In the genomic region with DNA sequence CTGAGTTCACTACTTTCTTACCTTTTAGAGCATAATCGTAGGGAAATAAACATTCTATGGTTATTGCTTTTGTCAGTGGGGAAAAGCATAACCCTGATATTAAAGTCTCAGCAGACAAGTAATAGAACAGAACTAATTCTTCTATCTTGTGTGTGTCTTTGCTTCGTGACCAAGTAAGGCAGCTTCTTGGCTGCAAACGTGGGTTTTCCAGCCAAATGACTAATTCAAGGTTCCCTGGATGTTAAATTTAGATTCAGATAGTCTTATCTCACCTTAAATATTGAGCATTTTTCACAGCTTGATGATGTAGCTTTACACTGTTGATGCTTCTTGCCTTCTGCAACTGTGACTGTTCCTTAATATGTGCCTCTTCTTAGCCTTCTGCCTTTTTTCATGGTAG, we compare ENCODE assay signal across 15 cellular contexts.
DNase-seq lines count a peak whose midpoint lies in the region; ATAC-seq, FAIRE-seq and TF ChIP-seq lines count a peak whose summit lies in the region.
"Had no signal": no experiment of that assay in that cellular context is flagged by ENCODE, and none has a peak within 500 bp of the region (broad histone marks: within the 10 kb centered on the region; RNA-seq: fewer than 3 reads in every experiment).

No MANE protein-coding gene starts in this region.

- peaks cover under 1% of the 10 kb centered on the region for H3K36me3 Mint-ChIP-seq in astrocyte (ENCODE audit: low read depth, unreplicated experiment)
- H3K36me3 Mint-ChIP-seq in stimulated activated naive B cell treated with anti-CD40 and anti-IgM and Interleukin-4, amounts not matched to agents 10 μg/mL and 1 μg/mL and 100 μg/mL, for 72 hours = peaks cover 18 to 26% of the 10 kb centered on the region in 2 donors

- no peak overlapping the region for H2AFZ ChIP-seq in GM23248
- H2AFZ ChIP-seq in astrocyte (ENCODE audit: low read depth, low read length) = no peak overlapping the region

- H3K4me1 Mint-ChIP-seq in astrocyte (ENCODE audit: low read depth, unreplicated experiment) = peaks cover 18% of the 10 kb centered on the region
- H3K4me1 Mint-ChIP-seq in stimulated activated naive B cell treated with anti-CD40 and anti-IgM and Interleukin-4, amounts not matched to agents 10 μg/mL and 1 μg/mL and 100 μg/mL, for 72 hours = peaks cover 3 to 19% of the 10 kb centered on the region in 2 donors

- H3K27ac ChIP-seq in GM23248 (no peak overlapping the region), astrocyte (ENCODE audit: low read depth, low read length) (peak overlapping the region; percentile 57), gastroesophageal sphincter (peak overlapping the region in 3 of 4 donors; percentile 38 to 55 (median 47)), rectal smooth muscle tissue (ENCODE audit: low read depth, low read length) (peak overlapping the region; percentile 63)
- H3K27ac ChIP-seq: WERI-Rb-1 had no signal

- in situ Hi-C loops in GM23248 (cut with MboI) = no loop called here
- in situ Hi-C loops in HAP-1 (cut with MboI; ENCODE audit: low sequenced_read_pairs) = no loop called here

- H3K4me1 ChIP-seq in GM23248 (ENCODE audit: insufficient read depth) = peaks cover 15% of the 10 kb centered on the region
- H3K4me1 ChIP-seq in astrocyte (ENCODE audit: insufficient read depth, low read length) = peaks cover 18% of the 10 kb centered on the region
- peaks cover 4 to 42% (median 6%) of the 10 kb centered on the region in 3 donors for H3K4me1 ChIP-seq in gastroesophageal sphincter
- H3K4me1 ChIP-seq in rectal smooth muscle tissue (ENCODE audit: control insufficient read depth, insufficient read depth, low read length) = peaks cover 15% of the 10 kb centered on the region
- no peaks in the 10 kb centered on the region; the same call in 1 of the 2 replicates for H3K4me1 ChIP-seq in HAP-1

- H3K9me3 ChIP-seq in GM23248 (ENCODE audit: low read depth) = no peaks in the 10 kb centered on the region
- no peaks in the 10 kb centered on the region for H3K9me3 ChIP-seq in astrocyte (ENCODE audit: insufficient read depth, low read depth, low read length)
- no peaks in the 10 kb centered on the region for H3K9me3 ChIP-seq in gastroesophageal sphincter
- H3K9me3 ChIP-seq in HAP-1 = no peaks in the 10 kb centered on the region
- H3K9me3 ChIP-seq: BE2C, transverse colon had no signal

- no peak for ATAC-seq in gastroesophageal sphincter
- ATAC-seq in stimulated activated naive B cell treated with anti-CD40 and anti-IgM and Interleukin-4, amounts not matched to agents 10 μg/mL and 1 μg/mL and 100 μg/mL, for 72 hours (replicated peaks) = no peak

- H3K4me3 Mint-ChIP-seq in astrocyte (ENCODE audit: unreplicated experiment) = no peak overlapping the region
- H3K4me3 Mint-ChIP-seq in stimulated activated naive B cell treated with anti-CD40 and anti-IgM and Interleukin-4, amounts not matched to agents 10 μg/mL and 1 μg/mL and 100 μg/mL, for 72 hours = no peak overlapping the region

- no peak for TF ChIP-seq POLR2A in gastroesophageal sphincter (IDR thresholded peaks at IDR 0.05)

- WGBS in GM23248 (ENCODE audit: low coverage in 1 of 2, low lambda C conversion rate in 2 of 2, missing lambda C conversion rate in 2 of 2), 2 experiments = 72 to 73% methylated on average over 3 of the region's 3 CpGs
- 20 to 23% methylated on average over 3 of the region's 3 CpGs for WGBS in gastroesophageal sphincter (ENCODE audit: low coverage in 1 of 2), 2 donors

- H3K79me2 ChIP-seq in GM23248 (ENCODE audit: insufficient read depth) (no peaks in the 10 kb centered on the region; the same call in 1 of the 2 replicates), astrocyte (ENCODE audit: insufficient read depth, low read length) (no peaks in the 10 kb centered on the region)

- H3K9me3 Mint-ChIP-seq in astrocyte (ENCODE audit: unreplicated experiment) = no peaks in the 10 kb centered on the region
- H3K9me3 Mint-ChIP-seq in stimulated activated naive B cell treated with anti-CD40 and anti-IgM and Interleukin-4, amounts not matched to agents 10 μg/mL and 1 μg/mL and 100 μg/mL, for 72 hours = peaks cover 3 to 6% of the 10 kb centered on the region in 2 donors

- H3F3A ChIP-seq in GM23248 (ENCODE audit: insufficient read depth) = peaks cover 10% of the 10 kb centered on the region; the same call in 1 of the 2 replicates

- 0 out of 2 replicates have a peak, but pooled peaks cover 5% of the 10 kb centered on the region for H3K36me3 ChIP-seq in GM23248 (ENCODE audit: low read depth)
- H3K36me3 ChIP-seq in astrocyte (ENCODE audit: insufficient read depth, low read length) = no peaks in the 10 kb centered on the region
- H3K36me3 ChIP-seq in gastroesophageal sphincter = no peaks in the 10 kb centered on the region
- H3K36me3 ChIP-seq in rectal smooth muscle tissue (ENCODE audit: control insufficient read depth, insufficient read depth, low read length) = no peaks in the 10 kb centered on the region
- H3K36me3 ChIP-seq in HAP-1 (replicated peaks) = no peaks in the 10 kb centered on the region
- H3K36me3 ChIP-seq: BE2C, transverse colon, WERI-Rb-1 had no signal

- H3K9ac ChIP-seq in GM23248 (no peak overlapping the region), astrocyte (ENCODE audit: low read length) (no peak overlapping the region), rectal smooth muscle tissue (ENCODE audit: low read length) (no peak overlapping the region)

- TF ChIP-seq EP300 in gastroesophageal sphincter (IDR thresholded peaks at IDR 0.05) = no peak

- no peaks in the 10 kb centered on the region for H4K20me1 ChIP-seq in GM23248 (ENCODE audit: insufficient read depth)
- peaks cover 6% of the 10 kb centered on the region for H4K20me1 ChIP-seq in astrocyte (ENCODE audit: insufficient read depth, low read length)

- no peaks in the 10 kb centered on the region for H3K27me3 Mint-ChIP-seq in astrocyte (ENCODE audit: low read depth, unreplicated experiment)
- H3K27me3 Mint-ChIP-seq in stimulated activated naive B cell treated with anti-CD40 and anti-IgM and Interleukin-4, amounts not matched to agents 10 μg/mL and 1 μg/mL and 100 μg/mL, for 72 hours = no peaks in the 10 kb centered on the region

- H3K27me3 ChIP-seq in GM23248 (replicated peaks; ENCODE audit: insufficient read depth) (no peaks in the 10 kb centered on the region), astrocyte (ENCODE audit: insufficient read depth, low read length) (no peaks in the 10 kb centered on the region), gastroesophageal sphincter (no peaks in the 10 kb centered on the region), rectal smooth muscle tissue (ENCODE audit: control insufficient read depth, insufficient read depth, low read length) (no peaks in the 10 kb centered on the region), HAP-1 (ENCODE audit: low read depth) (no peaks in the 10 kb centered on the region)
- H3K27me3 ChIP-seq: BE2C, transverse colon had no signal

- DNase-seq in GM23248 (peak; percentile 31), astrocyte (ENCODE audit: low read depth) (peak; percentile 80), HAP-1 (ENCODE audit: low spot score in 2 of 2) (no peak)
- no peak for DNase-seq in stimulated activated naive B cell treated with anti-CD40 and anti-IgM and Interleukin-4, amounts not matched to agents 10 μg/mL and 1 μg/mL and 100 μg/mL, for 72 hours
- DNase-seq in activated CD4-positive, CD25-positive, alpha-beta regulatory T cell (lab: John Stamatoyannopoulos, UW) = no peak
- DNase-seq in stimulated activated CD4-positive, alpha-beta T cell treated with anti-CD3 and anti-CD28 coated beads, Interleukin-12 subunit alpha, Interleukin-12 subunit beta, amount 100 ng/mL, for 4 hours = no peak
- DNase-seq: activated gamma-delta T cell treated with Interleukin-2 at 50 U/mL for 16 hours, BE2C, erythroblast, transverse colon, WERI-Rb-1 had no signal

- peak overlapping the region; percentile 4 for H3K4me2 ChIP-seq in GM23248 (ENCODE audit: unreplicated experiment)
- H3K4me2 ChIP-seq in astrocyte (ENCODE audit: low read length) = peak overlapping the region; percentile 49

- peak; percentile 75 for FAIRE-seq in astrocyte (lab: Jason Lieb, UNC)

- no peak for TF ChIP-seq CTCF in astrocyte (IDR thresholded peaks at IDR 0.05; ENCODE audit: insufficient read depth, low read depth, low read length)
- no peak for TF ChIP-seq CTCF in gastroesophageal sphincter (IDR thresholded peaks at IDR 0.05)

- peak overlapping the region; percentile 1 for H3K27ac Mint-ChIP-seq in astrocyte (ENCODE audit: unreplicated experiment)
- H3K27ac Mint-ChIP-seq in stimulated activated naive B cell treated with anti-CD40 and anti-IgM and Interleukin-4, amounts not matched to agents 10 μg/mL and 1 μg/mL and 100 μg/mL, for 72 hours = no peak overlapping the region

- no peaks in the 10 kb centered on the region for H3K9me2 ChIP-seq in GM23248 (ENCODE audit: insufficient read depth)

- no peak overlapping the region for H3K4me3 ChIP-seq in GM23248
- no peak overlapping the region for H3K4me3 ChIP-seq in astrocyte (ENCODE audit: insufficient read depth, low read depth, low read length)
- no peak overlapping the region for H3K4me3 ChIP-seq in gastroesophageal sphincter
- H3K4me3 ChIP-seq in rectal smooth muscle tissue (ENCODE audit: low read length) = no peak overlapping the region
- H3K4me3 ChIP-seq in HAP-1 = no peak overlapping the region
- H3K4me3 ChIP-seq: lung, SK-N-MC, transverse colon had no signal

Comparison
In these comparisons a context has a peak if more than half of its experiments do, and no peak if none do; other contexts are left out.
1. DNase-seq: peak in GM23248 (single experiment) and astrocyte (single experiment); none in HAP-1 (0 of 2), stimulated activated naive B cell treated with anti-CD40 and anti-IgM and Interleukin-4, amounts not matched to agents 10 μg/mL and 1 μg/mL and 100 μg/mL, for 72 hours (single experiment), activated CD4-positive, CD25-positive, alpha-beta regulatory T cell (0 of 4) and stimulated activated CD4-positive, alpha-beta T cell treated with anti-CD3 and anti-CD28 coated beads, Interleukin-12 subunit alpha, Interleukin-12 subunit beta, amount 100 ng/mL, for 4 hours (single experiment).